Comparison of ENCODE assay signal across 9 cellular contexts in the genomic region with DNA sequence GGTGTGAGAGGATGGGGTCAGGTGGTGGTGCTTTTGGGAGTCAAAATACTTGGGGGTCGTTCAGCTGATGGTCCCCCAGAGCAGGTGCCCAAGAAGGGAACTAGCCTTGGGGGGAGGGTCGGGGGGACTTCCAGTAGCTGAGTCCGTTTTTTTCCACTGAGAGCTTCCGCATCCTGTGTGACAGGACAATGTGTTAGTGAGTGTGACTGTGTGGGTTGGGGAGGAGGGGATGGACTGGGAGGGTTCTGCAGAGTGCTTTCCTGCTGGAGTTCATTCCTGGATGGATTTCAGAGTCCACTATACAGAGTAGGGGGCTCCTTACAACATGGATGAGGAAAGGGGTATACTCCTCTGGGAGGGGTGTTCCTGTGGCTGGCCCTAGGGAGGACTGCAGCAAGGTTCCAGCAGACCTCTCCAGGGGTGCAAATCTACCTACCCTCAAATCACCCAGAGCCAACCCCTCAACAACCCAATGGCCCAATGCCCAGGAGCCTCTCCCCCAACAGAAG. TPM values are rescaled to one million over a fixed set of nuclear protein-coding genes. Genes with fewer than 3 reads are reported as not detected.
DNase-seq lines count a peak whose midpoint lies in the region; ATAC-seq and TF ChIP-seq lines count a peak whose summit lies in the region.
"Had no signal": no experiment of that assay in that cellular context is flagged by ENCODE, and none has a peak within 500 bp of the region (broad histone marks: within the 10 kb centered on the region; RNA-seq: fewer than 3 reads in every experiment).

No MANE protein-coding gene starts in this region.

- no peaks in the 10 kb centered on the region for H3K9me3 ChIP-seq in iPS-15b (ENCODE audit: control insufficient read depth, insufficient read depth, low read length)

- no peak for DNase-seq in GM23338 (ENCODE audit: low spot score)
- DNase-seq in activated B cell treated with CpG ODN at 0.5 μM for 24 hours = no peak
- no peak for DNase-seq in DMS79 treated with DMSO at 0.1 percent for 48 hours (lab: John Stamatoyannopoulos, UW)
- DNase-seq: stimulated activated CD4-positive, alpha-beta T cell treated with anti-CD3 and anti-CD28 coated beads, Interleukin-4, amount 100 ng/mL, for 4 hours had no signal

- POLR2A ChIA-PET in activated B cell treated with CpG ODN at 0.5 μM for 24 hours (lab: Charles Lee) = interaction anchor here (1.6 to 9.7 kb wide), 3 partner anchors 15 to 25 kb away, joined by 9 to 167 read pairs (median 20); partner anchors contain the start of genes HYAL3, NAA80 and RASSF1

- intact Hi-C loops in activated B cell treated with CpG ODN at 0.5 μM for 24 hours (cut with micrococcal nuclease) = loop anchor here (5.0 kb wide), 1 partner anchor 1606 kb away; the partner anchor contains the start of gene IP6K2

- H3K4me1 Mint-ChIP-seq in GM23338 = peaks cover 46% of the 10 kb centered on the region
- H3K4me1 Mint-ChIP-seq in activated B cell treated with CpG ODN at 0.5 μM for 24 hours = peaks cover 41% of the 10 kb centered on the region

- H3K79me2 ChIP-seq in GM23338 (replicated peaks; ENCODE audit: insufficient read depth) = peaks cover 39% of the 10 kb centered on the region

- CTCF ChIA-PET in activated B cell treated with CpG ODN at 0.5 μM for 24 hours (lab: Charles Lee) = interaction anchor here (1.0 to 2.5 kb wide), 3 partner anchors 9 to 24 kb away, joined by 3 to 9 read pairs (median 8); partner anchors contain the start of genes HYAL3 and NAA80

- no peak for ATAC-seq in GM23338
- ATAC-seq in activated B cell treated with CpG ODN at 0.5 μM for 24 hours (ENCODE audit: low read depth) = no peak
- ATAC-seq in HG02870 (IDR thresholded peaks at IDR 0.05; ENCODE audit: unreplicated experiment) = no peak
- no peak for ATAC-seq in HG03025 (IDR thresholded peaks at IDR 0.05; ENCODE audit: low FRiP score, unreplicated experiment)
- no peak for ATAC-seq in GM18867 (IDR thresholded peaks at IDR 0.05; ENCODE audit: unreplicated experiment)

- H3K4me2 ChIP-seq in GM23338 = peak overlapping the region; percentile 99

- H3K27me3 ChIP-seq in GM23338 (ENCODE audit: insufficient read depth) (no peaks in the 10 kb centered on the region), iPS-15b (ENCODE audit: control insufficient read depth, insufficient read depth, low read length) (no peaks in the 10 kb centered on the region), rectal smooth muscle tissue (ENCODE audit: control insufficient read depth, insufficient read depth, low read length) (no peaks in the 10 kb centered on the region)

- H3F3A ChIP-seq in GM23338 (replicated peaks; ENCODE audit: low read depth) = peaks cover 23% of the 10 kb centered on the region; the same call in 1 of the 2 replicates

- no peak overlapping the region for H2AFZ ChIP-seq in GM23338

- H3K9me3 Mint-ChIP-seq in GM23338 = no peaks in the 10 kb centered on the region
- no peaks in the 10 kb centered on the region for H3K9me3 Mint-ChIP-seq in activated B cell treated with CpG ODN at 0.5 μM for 24 hours

- peaks cover 14% of the 10 kb centered on the region for H3K27me3 Mint-ChIP-seq in GM23338 (ENCODE audit: insufficient read depth, low read depth, poor library complexity)
- no peaks in the 10 kb centered on the region for H3K27me3 Mint-ChIP-seq in activated B cell treated with CpG ODN at 0.5 μM for 24 hours

- H3K36me3 Mint-ChIP-seq in GM23338 (ENCODE audit: low read depth) = peaks cover 38% of the 10 kb centered on the region
- H3K36me3 Mint-ChIP-seq in activated B cell treated with CpG ODN at 0.5 μM for 24 hours (ENCODE audit: low read depth) = peaks cover 22% of the 10 kb centered on the region

- peaks cover 13% of the 10 kb centered on the region; the same call in 1 of the 2 replicates for H4K20me1 ChIP-seq in GM23338 (replicated peaks; ENCODE audit: insufficient read depth)

- H3K27ac Mint-ChIP-seq in GM23338 = peak overlapping the region; percentile 59
- H3K27ac Mint-ChIP-seq in activated B cell treated with CpG ODN at 0.5 μM for 24 hours = peak overlapping the region; percentile 7

- H3K9ac ChIP-seq in iPS-15b (ENCODE audit: low read depth, low read length) (no peak overlapping the region), rectal smooth muscle tissue (ENCODE audit: low read length) (no peak overlapping the region)

- H3K4me3 ChIP-seq in GM23338 = peak overlapping the region; percentile 97
- peak overlapping the region; percentile 99 for H3K4me3 ChIP-seq in iPS-15b (ENCODE audit: low read depth, low read length)
- no peak overlapping the region for H3K4me3 ChIP-seq in rectal smooth muscle tissue (ENCODE audit: low read length)

- peaks cover 8% of the 10 kb centered on the region for H3K36me3 ChIP-seq in GM23338 (ENCODE audit: insufficient read depth)
- H3K36me3 ChIP-seq in iPS-15b (ENCODE audit: control insufficient read depth, insufficient read depth, low read length) = peaks cover 28% of the 10 kb centered on the region
- peaks cover 10% of the 10 kb centered on the region for H3K36me3 ChIP-seq in rectal smooth muscle tissue (ENCODE audit: control insufficient read depth, insufficient read depth, low read length)

- no peak for TF ChIP-seq CTCF in GM23338 (conservative IDR thresholded peaks at IDR 0.05; ENCODE audit: low read depth in 2 of 2)
- TF ChIP-seq CTCF in activated B cell treated with CpG ODN at 0.5 μM for 24 hours (IDR thresholded peaks at IDR 0.05) = no peak

- peak overlapping the region; percentile 88; the same call in 1 of the 2 replicates for H3K27ac ChIP-seq in GM23338 (ENCODE audit: low read depth)
- peak overlapping the region; percentile 96 for H3K27ac ChIP-seq in rectal smooth muscle tissue (ENCODE audit: low read depth, low read length)

- peaks cover 21% of the 10 kb centered on the region for H3K4me1 ChIP-seq in GM23338 (ENCODE audit: insufficient read depth)
- peaks cover 7% of the 10 kb centered on the region for H3K4me1 ChIP-seq in iPS-15b (ENCODE audit: control insufficient read depth, insufficient read depth, low read length)
- H3K4me1 ChIP-seq in rectal smooth muscle tissue (ENCODE audit: control insufficient read depth, insufficient read depth, low read length) = peaks cover 27% of the 10 kb centered on the region

- no peaks in the 10 kb centered on the region for H3K9me2 ChIP-seq in GM23338 (ENCODE audit: insufficient read depth)

- H3K4me3 Mint-ChIP-seq in GM23338 = peak overlapping the region; percentile 86
- no peak overlapping the region for H3K4me3 Mint-ChIP-seq in activated B cell treated with CpG ODN at 0.5 μM for 24 hours

TF ChIP-seq in GM23338, 12 proteins besides CTCF, POLR2A, EP300 and RAD21 (continues in another document):
- TF ChIP-seq EZH2 (IDR thresholded peaks at IDR 0.05; ENCODE audit: low read depth, unreplicated experiment) (no peak), ZNF114 (CRISPR knock-in tag; IDR thresholded peaks at IDR 0.05) (no peak), NANOG (IDR thresholded peaks at IDR 0.05; ENCODE audit: borderline replicate concordance) (no peak), CREB1 (CRISPR knock-in tag; IDR thresholded peaks at IDR 0.05; ENCODE audit: low read depth) (no peak), STAT1 (IDR thresholded peaks at IDR 0.05; ENCODE audit: unreplicated experiment) (no peak)

RNA-seq across cellular contexts. Expression of gene HYAL2, which starts 0.6 kb away (rescaled TPM):
- 74.3 and 77.8 TPM in 2 replicates for total RNA-seq in GM23338 (2014; rRNA removed; shearing (Covaris generic))
- polyA plus RNA-seq in GM23338 (2016; fragmentation: Nextera tagmentation; extraction: Ambion mirVana) = 28.9 and 30.0 TPM in 2 replicates
- 4.2 and 4.4 TPM in 2 replicates for total RNA-seq in activated B cell treated with CpG ODN at 0.5 μM for 24 hours

RNA-seq across cellular contexts. Expression of gene TUSC2, which starts 4.9 kb away (rescaled TPM):
- total RNA-seq in GM23338 (2014; rRNA removed; shearing (Covaris generic)) = 32.2 and 41.6 TPM in 2 replicates
- polyA plus RNA-seq in GM23338 (2016; fragmentation: Nextera tagmentation; extraction: Ambion mirVana) = 71.0 and 81.5 TPM in 2 replicates
- total RNA-seq in activated B cell treated with CpG ODN at 0.5 μM for 24 hours = 32.2 and 33.4 TPM in 2 replicates

RNA-seq across cellular contexts. Expression of gene RASSF1, which starts 17.5 kb away (rescaled TPM):
- total RNA-seq in GM23338 (2014; rRNA removed; shearing (Covaris generic)) = 12.8 and 15.7 TPM in 2 replicates
- 9.6 TPM in 2 replicates for polyA plus RNA-seq in GM23338 (2016; fragmentation: Nextera tagmentation; extraction: Ambion mirVana)
- total RNA-seq in activated B cell treated with CpG ODN at 0.5 μM for 24 hours = 34.0 and 38.0 TPM in 2 replicates

RNA-seq across cellular contexts. Expression of gene HYAL1, which starts 19.8 kb away (rescaled TPM):
- total RNA-seq in GM23338 (2014; rRNA removed; shearing (Covaris generic)) = 2.8 and 5.0 TPM in 2 replicates
- polyA plus RNA-seq in GM23338 (2016; fragmentation: Nextera tagmentation; extraction: Ambion mirVana) = 1.7 and 2.1 TPM in 2 replicates
- total RNA-seq in activated B cell treated with CpG ODN at 0.5 μM for 24 hours = 0.47 and 0.73 TPM in 2 replicates

RNA-seq across cellular contexts. Expression of gene ZMYND10, which starts 22.4 kb away (rescaled TPM):
- 0.31 TPM in 2 replicates for total RNA-seq in GM23338 (2014; rRNA removed; shearing (Covaris generic))
- polyA plus RNA-seq in GM23338 (2016; fragmentation: Nextera tagmentation; extraction: Ambion mirVana) = 0.24 and 0.29 TPM in 2 replicates
- total RNA-seq in activated B cell treated with CpG ODN at 0.5 μM for 24 hours = 0.61 and 0.64 TPM in 2 replicates

Comparison
In these comparisons a context has a peak if more than half of its experiments do, and no peak if none do; other contexts are left out.
1. RNA of gene HYAL2, which starts 0.6 kb away (total RNA-seq): 74.3 to 77.8 TPM in GM23338; 4.2 to 4.4 TPM in activated B cell treated with CpG ODN at 0.5 μM for 24 hours; every median in the first group is over 10 times any median in the second.